ENCODE assay signal across 31 cellular contexts in the genomic region with DNA sequence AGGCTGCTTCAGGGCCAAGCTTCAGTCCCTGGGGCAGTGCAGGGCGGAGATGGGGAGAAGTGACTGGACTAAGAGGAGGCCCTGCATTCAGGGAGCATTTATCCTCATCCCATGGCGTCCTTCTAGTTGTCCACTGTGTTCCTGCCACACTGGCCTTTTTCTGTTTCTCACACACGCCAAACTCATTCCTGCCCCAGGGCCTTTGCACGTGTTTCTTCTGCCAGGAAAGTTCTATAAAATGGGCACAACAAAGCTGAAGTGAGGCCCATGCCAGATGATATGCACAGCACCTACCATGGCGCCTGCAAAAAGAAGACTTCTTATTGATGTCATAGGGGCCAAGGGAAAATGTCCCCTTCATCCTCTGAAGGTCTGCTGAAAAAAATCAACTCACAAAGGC. TPM values are rescaled to one million over a fixed set of nuclear protein-coding genes. Genes with fewer than 3 reads are reported as not detected.
DNase-seq lines count a peak whose midpoint lies in the region; ATAC-seq, FAIRE-seq and TF ChIP-seq lines count a peak whose summit lies in the region.
"Had no signal": no experiment of that assay in that cellular context is flagged by ENCODE, and none has a peak within 500 bp of the region (broad histone marks: within the 10 kb centered on the region; RNA-seq: fewer than 3 reads in every experiment).

No MANE protein-coding gene starts in this region.

- no peak overlapping the region for H4K91ac ChIP-seq in H1 (replicated peaks; ENCODE audit: insufficient read length, low read length)

- H3K79me1 ChIP-seq in H1 (ENCODE audit: low read depth, low read length): no peaks in the 10 kb centered on the region

- H3K56ac ChIP-seq in H1 (replicated peaks; ENCODE audit: insufficient read length, low read depth, low read length): no peak overlapping the region

- no peak overlapping the region for H3K4ac ChIP-seq in H1 (replicated peaks; ENCODE audit: insufficient read length, low read depth, low read length)

- no TSS peak for BruUV-seq in K562 (replicated peaks; lab: Mats Ljungman, UMichigan)

- POLR2A ChIA-PET in K562 (lab: Yijun Ruan, JAX) (interaction anchor here (0.6 to 1.3 kb wide), 4 partner anchors 9 to 529 kb away, joined by 3 to 4 read pairs (median 4); no protein-coding TSS in a partner anchor), H1 (lab: Charles Lee; ENCODE audit: partially characterized antibody) (no interaction called here)

- H3K9me1 ChIP-seq in K562 (ENCODE audit: control insufficient read depth, insufficient read depth, low read length): no peaks in the 10 kb centered on the region

- H3K79me2 ChIP-seq in K562 (ENCODE audit: control insufficient read depth, insufficient read depth, low read length): no peaks in the 10 kb centered on the region
- H3K79me2 ChIP-seq in H1 (ENCODE audit: control insufficient read depth in 1 of 2, insufficient read depth in 2 of 2, low read length in 2 of 2): no peaks in the 10 kb centered on the region

- ATAC-seq in T-helper 17 cell (no peak), K562 (no peak)
- ATAC-seq: GM12878 had no signal

- H3K4me3 ChIP-seq in K562 (no peak overlapping the region), H1 (ENCODE audit: extremely low read depth in 1 of 4, insufficient read depth in 2 of 4, low read depth in 3 of 4, low read length in 4 of 4) (no peak overlapping the region)
- H3K4me3 ChIP-seq: BLaER1, GM12878 had no signal

- no peak overlapping the region for H3K18ac ChIP-seq in H1 (ENCODE audit: extremely low read depth, low read length)

- TF ChIP-seq RAD21 in K562 (CRISPR knock-in tag; conservative IDR thresholded peaks at IDR 0.05 in 1 of 2, IDR thresholded peaks at IDR 0.05 in 1 of 2) (no peak), H1 (IDR thresholded peaks at IDR 0.05 in 1 of 2, conservative IDR thresholded peaks at IDR 0.05 in 1 of 2; ENCODE audit: low read depth in 2 of 2, low read length in 2 of 2) (no peak)

- H3K4me1 ChIP-seq in K562 (replicated peaks in 1 of 2; ENCODE audit: control insufficient read depth in 2 of 2, insufficient read depth in 2 of 2, low read length in 2 of 2) (no peaks in the 10 kb centered on the region), H1 (replicated peaks in 1 of 4; ENCODE audit: control insufficient read depth in 3 of 4, insufficient read depth in 4 of 4, low read length in 3 of 4) (peaks cover 0 to 3% (median 0%) of the 10 kb centered on the region in 4 experiments; a peak in 1 of 7 replicates)
- H3K4me1 ChIP-seq: BE2C, BLaER1 had no signal

- H2AFZ ChIP-seq in K562 (ENCODE audit: low read depth, low read length) (no peak overlapping the region), H1 (ENCODE audit: low read length) (no peak overlapping the region)

- peaks cover 12% of the 10 kb centered on the region for H3K27me3 Mint-ChIP-seq in T-helper 17 cell
- H3K27me3 Mint-ChIP-seq: CD4-positive, alpha-beta memory T cell had no signal

- no peak overlapping the region for H3K23ac ChIP-seq in H1 (ENCODE audit: insufficient read length)

- H3K27me3 ChIP-seq in K562 (ENCODE audit: control insufficient read depth in 2 of 2, insufficient read depth in 2 of 2, low read length in 2 of 2) (peaks cover 5 to 10% of the 10 kb centered on the region in 2 experiments; a peak in 4 of 5 replicates), H1 (replicated peaks in 1 of 4; ENCODE audit: control insufficient read depth in 3 of 4, extremely low read depth in 1 of 4, insufficient read depth in 3 of 4, low read length in 3 of 4) (no peaks in the 10 kb centered on the region)
- H3K27me3 ChIP-seq: BE2C, BLaER1 had no signal

- no peaks in the 10 kb centered on the region for H3K4me1 Mint-ChIP-seq in T-helper 17 cell
- H3K4me1 Mint-ChIP-seq: CD14-positive monocyte; CD4-positive, CD25-positive, alpha-beta regulatory T cell; CD8-positive, alpha-beta memory T cell had no signal

- no peak for TF ChIP-seq POLR2A in K562 (conservative IDR thresholded peaks at IDR 0.05)
- no peak for TF ChIP-seq POLR2A in H1 (IDR thresholded peaks at IDR 0.05; ENCODE audit: control extremely low read depth in 1 of 2, low read depth in 2 of 2, low read length in 2 of 2)

- no peaks in the 10 kb centered on the region for H3K23me2 ChIP-seq in H1 (ENCODE audit: low read depth, low read length)

- H3K9ac ChIP-seq in K562 (ENCODE audit: insufficient read depth in 1 of 2, low read depth in 2 of 2, low read length in 2 of 2): no peak overlapping the region
- H3K9ac ChIP-seq in H1 (replicated peaks in 1 of 4; ENCODE audit: extremely low read depth in 1 of 4, low read depth in 3 of 4, low read length in 3 of 4): no peak overlapping the region
- H3K9ac ChIP-seq: BLaER1 had no signal

- no peak overlapping the region for H3K14ac ChIP-seq in H1 (ENCODE audit: insufficient read length)

- FAIRE-seq in K562 (lab: Jason Lieb, UNC): no peak
- FAIRE-seq in H1 (lab: Jason Lieb, UNC): no peak
- FAIRE-seq: A204.1, GM12878, GM12892, GM18507 had no signal

- H2BK20ac ChIP-seq in H1 (ENCODE audit: low read length): no peak overlapping the region

- TF ChIP-seq EP300 in K562 (IDR thresholded peaks at IDR 0.05; ENCODE audit: low read length): no peak
- no peak for TF ChIP-seq EP300 in H1 (IDR thresholded peaks at IDR 0.05; ENCODE audit: borderline replicate concordance in 1 of 2, low read depth in 2 of 2, low read length in 2 of 2)

- WGBS in K562 (ENCODE audit: insufficient coverage, low coverage, missing lambda C conversion rate): 3% methylated on average over 5 of the region's 5 CpGs
- WGBS in H1 (ENCODE audit: extremely low coverage in 1 of 2, insufficient coverage in 1 of 2, insufficient read length in 1 of 2, insufficient replicate concordance in 2 of 2, low coverage in 1 of 2, low lambda C conversion rate in 2 of 2, missing lambda C conversion rate in 1 of 2), 2 experiments: 88% methylated on average over 5 of the region's 5 CpGs; no CpG with 5 or more reads in 1 of the 2 experiments

- H4K5ac ChIP-seq in H1 (ENCODE audit: insufficient read length, low read depth, low read length): no peak overlapping the region

- in situ Hi-C loops in K562 (cut with MboI): loop anchor here (5.0 kb wide), 1 partner anchor 126 kb away; no protein-coding TSS in a partner anchor

- no peak overlapping the region for H2BK120ac ChIP-seq in H1 (replicated peaks; ENCODE audit: low read depth, low read length)

- H3K4me2 ChIP-seq in K562 (ENCODE audit: insufficient read depth, low read length) (no peak overlapping the region), H1 (ENCODE audit: insufficient read depth in 1 of 2, low read depth in 2 of 2, low read length in 2 of 2) (no peak overlapping the region)
- H3K4me2 ChIP-seq: BLaER1 had no signal

- H2BK12ac ChIP-seq in H1 (ENCODE audit: low read depth, low read length): no peak overlapping the region

- no peak for TF ChIP-seq CTCF in K562 (IDR thresholded peaks at IDR 0.05 in 2 of 3, conservative IDR thresholded peaks at IDR 0.05 in 1 of 3; ENCODE audit: insufficient read depth in 2 of 3, low read depth in 1 of 3, low read length in 3 of 3)
- no peak for TF ChIP-seq CTCF in H1 (IDR thresholded peaks at IDR 0.05; ENCODE audit: control extremely low read depth in 1 of 3, insufficient read depth in 1 of 3, low read depth in 1 of 3, low read length in 3 of 3)

- H3K36me3 ChIP-seq in K562 (ENCODE audit: control insufficient read depth, insufficient read depth, low read length): no peaks in the 10 kb centered on the region
- H3K36me3 ChIP-seq in H1 (ENCODE audit: control insufficient read depth in 2 of 4, insufficient read depth in 4 of 4, low read length in 3 of 4): no peaks in the 10 kb centered on the region
- H3K36me3 ChIP-seq: BE2C, BLaER1 had no signal

- H2AK5ac ChIP-seq in H1 (ENCODE audit: low read depth, low read length): no peak overlapping the region

- H3K9me3 ChIP-seq in T-helper 17 cell (ENCODE audit: control insufficient read depth, low read length, poor library complexity, severe bottlenecking): no peaks in the 10 kb centered on the region
- H3K9me3 ChIP-seq in K562 (replicated peaks; ENCODE audit: control insufficient read depth, insufficient read depth, low read depth, low read length): no peaks in the 10 kb centered on the region
- no peaks in the 10 kb centered on the region for H3K9me3 ChIP-seq in H1 (ENCODE audit: insufficient read depth in 2 of 2, low read depth in 1 of 2, low read length in 1 of 2)
- H3K9me3 ChIP-seq: BE2C, BLaER1 had no signal

- intact Hi-C loops in K562 (cut with micrococcal nuclease): loop anchor here (10.0 kb wide), 1 partner anchor 541 kb away; no protein-coding TSS in a partner anchor

- no peak overlapping the region for H3K27ac Mint-ChIP-seq in T-helper 17 cell
- H3K27ac Mint-ChIP-seq: CD4-positive, CD25-positive, alpha-beta regulatory T cell; CD8-positive, alpha-beta memory T cell had no signal

- H2BK15ac ChIP-seq in H1 (ENCODE audit: low read length): no peak overlapping the region; the same call in 1 of the 2 replicates

- H3K4me3 Mint-ChIP-seq in T-helper 17 cell: peak overlapping the region; percentile 31
- H3K4me3 Mint-ChIP-seq: CD14-positive monocyte; CD4-positive, alpha-beta memory T cell; CD4-positive, CD25-positive, alpha-beta regulatory T cell; CD8-positive, alpha-beta memory T cell had no signal

- no peak overlapping the region for H2BK5ac ChIP-seq in H1 (ENCODE audit: low read depth, low read length)

- H4K8ac ChIP-seq in H1 (ENCODE audit: extremely low read depth, insufficient read depth, low read length): no peak overlapping the region

- H3K36me3 Mint-ChIP-seq in T-helper 17 cell (ENCODE audit: low read depth): peaks cover 2% of the 10 kb centered on the region
- H3K36me3 Mint-ChIP-seq: CD4-positive, alpha-beta memory T cell; CD4-positive, CD25-positive, alpha-beta regulatory T cell; CD8-positive, alpha-beta memory T cell had no signal

- DNase-seq in T-helper 17 cell: no peak
- DNase-seq in K562 (ENCODE audit: extremely low read depth in 1 of 4, low spot score in 3 of 4): no peak
- DNase-seq in H1 (ENCODE audit: low read depth in 1 of 2, low spot score in 2 of 2): no peak
- DNase-seq in amniotic stem cell (lab: John Stamatoyannopoulos, UW): no peak
- DNase-seq in NK-92 treated with Interleukin-12 subunit alpha and Interleukin-12 subunit beta, amount 100 ng/mL, for 24 hours (lab: John Stamatoyannopoulos, UW): no peak
- no peak for DNase-seq in GM19240 (ENCODE audit: insufficient read length, low spot score)
- DNase-seq: 8988T; ACHN; BE2C; C1 segment of cervical spinal cord; CD4-positive, alpha-beta memory T cell; CD4-positive, CD25-positive, alpha-beta regulatory T cell; CD8-positive, alpha-beta memory T cell; COR-L47; DMS 273 treated with DMSO at 0.1 percent for 48 hours; DMS153; DMS53; DMS79; DND-41; EL; GDM1 had no signal

- H4K20me1 ChIP-seq in K562 (replicated peaks; ENCODE audit: control insufficient read depth, insufficient read depth, low read length) (no peaks in the 10 kb centered on the region), H1 (replicated peaks in 1 of 2; ENCODE audit: control insufficient read depth in 1 of 2, insufficient read depth in 2 of 2, low read length in 2 of 2) (no peaks in the 10 kb centered on the region)
- H4K20me1 ChIP-seq: BLaER1 had no signal

- CTCF ChIA-PET in K562 (lab: Yijun Ruan, JAX; ENCODE audit: low intra/inter-chr PET ratio): interaction anchor here (0.6 kb wide), 1 partner anchor 544 kb away, joined by 3 read pairs; no protein-coding TSS in a partner anchor
- CTCF ChIA-PET in H1 (lab: Charles Lee; ENCODE audit: partially characterized antibody): interaction anchor here (0.7 to 1.6 kb wide), 3 partner anchors 9 to 259 kb away, joined by 3 to 4 read pairs (median 4); no protein-coding TSS in a partner anchor

- no peak overlapping the region for H3K27ac ChIP-seq in K562 (ENCODE audit: extremely low read depth, low read depth, low read length)
- H3K27ac ChIP-seq in H1 (ENCODE audit: low read depth, low read length): no peak overlapping the region
- H3K27ac ChIP-seq: BLaER1 had no signal

RNA-seq across cellular contexts. Expression of gene MROH7, which starts 24.3 kb away (rescaled TPM):
- total RNA-seq in T-helper 17 cell: under 1 TPM; 0.37 to 0.77 TPM
- total RNA-seq in K562 (2011; cell fraction: chromatin; rRNA removed; ENCODE audit: low replicate concordance): not detected in 2 replicates
- total RNA-seq in K562 (2011; cell fraction: nucleolus; rRNA removed): not detected in 2 replicates
- total RNA-seq in K562 (2011; cell fraction: nucleoplasm; rRNA removed): not detected in 2 replicates
- not detected in 2 replicates for total RNA-seq in K562 (2014; rRNA removed)
- total RNA-seq in K562 (2014; rRNA removed; fragmentation: Illumina TruSeq; extraction: Trizol): not detected in 2 replicates
- total RNA-seq in K562 (2015; rRNA removed; fragmentation: Illumina TruSeq; extraction: Trizol): not detected in 2 replicates
- total RNA-seq in K562 (2021): not detected in 2 replicates
- polyA plus RNA-seq in K562 (2011; rRNA removed): 0.03 TPM in 1 of 2 replicates, not detected in the other
- 0.01 TPM in 1 of 2 replicates, not detected in the other for polyA plus RNA-seq in K562 (2011; cell fraction: cytosol; rRNA removed)
- polyA plus RNA-seq in K562 (2011; cell fraction: nucleus; rRNA removed): 0.48 TPM in 1 of 2 replicates, not detected in the other
- polyA plus RNA-seq in K562 (2012): 0.04 TPM in 1 of 2 replicates, not detected in the other
- polyA plus RNA-seq in K562 (2014; fragmentation: Illumina TruSeq; extraction: Trizol): not detected in 2 replicates
- polyA plus RNA-seq in K562 (2014; fragmentation: Nextera tagmentation; extraction: Ambion mirVana): not detected
- not detected in 2 replicates for polyA plus RNA-seq in K562 (2014; rRNA removed)
- polyA minus RNA-seq in K562 (2011; rRNA and poly(A)+ RNA removed): 0.24 TPM in 1 of 2 replicates, not detected in the other
- polyA minus RNA-seq in K562 (2011; cell fraction: cytosol; rRNA and poly(A)+ RNA removed): not detected in 2 replicates
- polyA minus RNA-seq in K562 (2011; cell fraction: nucleus; rRNA and poly(A)+ RNA removed): 0.33 TPM in 1 of 2 replicates, not detected in the other
- total RNA-seq in H1 (2021; fragmentation: NEBNext Ultra II Directional; extraction: Animal tissue kit (Norgen Biotek cat#: 25700)): 0.07 TPM in 1 of 2 replicates, not detected in the other
- polyA plus RNA-seq in H1 (2011; rRNA removed): 0.20 and 0.27 TPM in 2 replicates
- 0.19 TPM for polyA plus RNA-seq in H1 (2011; cell fraction: cytosol; rRNA removed)
- 0.96 TPM for polyA plus RNA-seq in H1 (2011; cell fraction: nucleus; rRNA removed)
- 0.15 to 0.48 TPM (median 0.28 TPM) in 3 of 4 replicates, not detected in the other for polyA plus RNA-seq in H1 (2012, experiment 1 of 2)
- polyA plus RNA-seq in H1 (2012, experiment 2 of 2): not detected
- polyA plus RNA-seq in H1 (2013, experiment 1 of 2): 0.08 TPM
- 0.04 TPM for polyA plus RNA-seq in H1 (2013, experiment 2 of 2)
- polyA minus RNA-seq in H1 (2011; rRNA and poly(A)+ RNA removed): 0.51 and 0.66 TPM in 2 replicates
- polyA minus RNA-seq in H1 (2011; cell fraction: cytosol; rRNA and poly(A)+ RNA removed): not detected
- polyA minus RNA-seq in H1 (2011; cell fraction: nucleus; rRNA and poly(A)+ RNA removed): 1.9 TPM
- total RNA-seq: A673; CD4-positive, CD25-positive, alpha-beta regulatory T cell; CD8-positive, alpha-beta memory T cell; Daoy; G401 had no signal
- polyA plus RNA-seq: AG04450; CD14-positive monocyte; CD4-positive, alpha-beta memory T cell; CD4-positive, CD25-positive, alpha-beta regulatory T cell; CD8-positive, alpha-beta memory T cell; GM12878 had no signal

RNA-seq across cellular contexts. Expression of gene FAM151A, which starts 42.5 kb away (rescaled TPM):
- not detected for total RNA-seq in T-helper 17 cell
- not detected in 2 replicates for total RNA-seq in K562 (2011; cell fraction: chromatin; rRNA removed; ENCODE audit: low replicate concordance)
- not detected in 2 replicates for total RNA-seq in K562 (2011; cell fraction: nucleolus; rRNA removed)
- not detected in 2 replicates for total RNA-seq in K562 (2011; cell fraction: nucleoplasm; rRNA removed)
- total RNA-seq in K562 (2014; rRNA removed): not detected in 2 replicates
- total RNA-seq in K562 (2014; rRNA removed; fragmentation: Illumina TruSeq; extraction: Trizol): not detected in 2 replicates
- total RNA-seq in K562 (2015; rRNA removed; fragmentation: Illumina TruSeq; extraction: Trizol): not detected in 2 replicates
- not detected in 2 replicates for total RNA-seq in K562 (2021)
- polyA plus RNA-seq in K562 (2011; rRNA removed): not detected in 2 replicates
- 0.04 TPM in 1 of 2 replicates, not detected in the other for polyA plus RNA-seq in K562 (2011; cell fraction: cytosol; rRNA removed)
- polyA plus RNA-seq in K562 (2011; cell fraction: nucleus; rRNA removed): not detected in 2 replicates
- polyA plus RNA-seq in K562 (2012): not detected in 2 replicates
- not detected in 2 replicates for polyA plus RNA-seq in K562 (2014; fragmentation: Illumina TruSeq; extraction: Trizol)
- not detected for polyA plus RNA-seq in K562 (2014; fragmentation: Nextera tagmentation; extraction: Ambion mirVana)
- polyA plus RNA-seq in K562 (2014; rRNA removed): not detected in 2 replicates
- not detected in 2 replicates for polyA minus RNA-seq in K562 (2011; rRNA and poly(A)+ RNA removed)
- not detected in 2 replicates for polyA minus RNA-seq in K562 (2011; cell fraction: cytosol; rRNA and poly(A)+ RNA removed)
- polyA minus RNA-seq in K562 (2011; cell fraction: nucleus; rRNA and poly(A)+ RNA removed): not detected in 2 replicates
- not detected in 2 replicates for total RNA-seq in H1 (2021; fragmentation: NEBNext Ultra II Directional; extraction: Animal tissue kit (Norgen Biotek cat#: 25700))
- polyA plus RNA-seq in H1 (2011; rRNA removed): 0.08 TPM in 1 of 2 replicates, not detected in the other
- 0.08 TPM for polyA plus RNA-seq in H1 (2011; cell fraction: cytosol; rRNA removed)
- 0.07 TPM for polyA plus RNA-seq in H1 (2011; cell fraction: nucleus; rRNA removed)
- not detected in 4 replicates for polyA plus RNA-seq in H1 (2012, experiment 1 of 2)
- polyA plus RNA-seq in H1 (2012, experiment 2 of 2): not detected
- 0.08 TPM for polyA plus RNA-seq in H1 (2013, experiment 1 of 2)
- polyA plus RNA-seq in H1 (2013, experiment 2 of 2): 0.06 TPM
- not detected in 2 replicates for polyA minus RNA-seq in H1 (2011; rRNA and poly(A)+ RNA removed)
- polyA minus RNA-seq in H1 (2011; cell fraction: cytosol; rRNA and poly(A)+ RNA removed): not detected
- not detected for polyA minus RNA-seq in H1 (2011; cell fraction: nucleus; rRNA and poly(A)+ RNA removed)
- total RNA-seq: A673; CD4-positive, alpha-beta memory T cell; CD4-positive, CD25-positive, alpha-beta regulatory T cell; CD8-positive, alpha-beta memory T cell; Daoy had no signal
- polyA plus RNA-seq: AG04450; CD14-positive monocyte; CD4-positive, alpha-beta memory T cell; CD4-positive, CD25-positive, alpha-beta regulatory T cell; CD8-positive, alpha-beta memory T cell had no signal

RNA-seq across cellular contexts. Expression of gene TTC4, which starts 49.8 kb away (rescaled TPM):
- total RNA-seq in T-helper 17 cell (1 to 10 TPM; 9.1 to 9.7 TPM), K562 (2014; rRNA removed) (36.3 and 41.1 TPM in 2 replicates), K562 (2014; rRNA removed; fragmentation: Illumina TruSeq; extraction: Trizol) (66.7 and 68.3 TPM in 2 replicates), K562 (2015; rRNA removed; fragmentation: Illumina TruSeq; extraction: Trizol) (66.3 and 76.3 TPM in 2 replicates), K562 (2021) (42.6 and 42.8 TPM in 2 replicates)
- total RNA-seq in K562 (2011; cell fraction: chromatin; rRNA removed; ENCODE audit: low replicate concordance): 47.2 and 56.1 TPM in 2 replicates
- 26.2 and 29.2 TPM in 2 replicates for total RNA-seq in K562 (2011; cell fraction: nucleolus; rRNA removed)
- total RNA-seq in K562 (2011; cell fraction: nucleoplasm; rRNA removed): 46.0 and 51.2 TPM in 2 replicates
- polyA plus RNA-seq in K562 (2011; rRNA removed) (47.8 and 54.1 TPM in 2 replicates), K562 (2014; fragmentation: Illumina TruSeq; extraction: Trizol) (52.4 and 69.9 TPM in 2 replicates), K562 (2014; fragmentation: Nextera tagmentation; extraction: Ambion mirVana) (100 to 1,000 TPM in 1 of 2 experiments, 10 to 100 TPM in 1; 46.1 to 111 TPM), K562 (2014; rRNA removed) (41.5 and 45.3 TPM in 2 replicates), H1 (2011; rRNA removed) (17.6 and 21.0 TPM in 2 replicates)
- polyA plus RNA-seq in K562 (2011; cell fraction: cytosol; rRNA removed): 36.0 and 44.3 TPM in 2 replicates
- 28.6 and 31.9 TPM in 2 replicates for polyA plus RNA-seq in K562 (2011; cell fraction: nucleus; rRNA removed)
- 23.3 and 38.7 TPM in 2 replicates for polyA plus RNA-seq in K562 (2012)
- polyA minus RNA-seq in K562 (2011; rRNA and poly(A)+ RNA removed): 41.2 and 45.3 TPM in 2 replicates
- polyA minus RNA-seq in K562 (2011; cell fraction: cytosol; rRNA and poly(A)+ RNA removed): 15.5 and 18.8 TPM in 2 replicates
- polyA minus RNA-seq in K562 (2011; cell fraction: nucleus; rRNA and poly(A)+ RNA removed): 25.7 and 43.5 TPM in 2 replicates
- 24.2 and 25.1 TPM in 2 replicates for total RNA-seq in H1 (2021; fragmentation: NEBNext Ultra II Directional; extraction: Animal tissue kit (Norgen Biotek cat#: 25700))
- polyA plus RNA-seq in H1 (2011; cell fraction: cytosol; rRNA removed): 21.1 TPM
- 16.0 TPM for polyA plus RNA-seq in H1 (2011; cell fraction: nucleus; rRNA removed)
- polyA plus RNA-seq in H1 (2012, experiment 1 of 2): 20.7 to 30.0 TPM (median 22.8 TPM) in 4 replicates
- 12.1 TPM for polyA plus RNA-seq in H1 (2012, experiment 2 of 2)
- polyA plus RNA-seq in H1 (2013, experiment 1 of 2): 18.9 TPM
- 17.9 TPM for polyA plus RNA-seq in H1 (2013, experiment 2 of 2)
- polyA minus RNA-seq in H1 (2011; rRNA and poly(A)+ RNA removed): 23.2 and 27.6 TPM in 2 replicates
- polyA minus RNA-seq in H1 (2011; cell fraction: cytosol; rRNA and poly(A)+ RNA removed): 10.3 TPM
- polyA minus RNA-seq in H1 (2011; cell fraction: nucleus; rRNA and poly(A)+ RNA removed): 18.1 TPM
